Comparison of ENCODE assay signal across 8 cellular contexts in genomic region chr3:71875461-71875947, GRCh38.
DNase-seq lines count a peak whose midpoint lies in the region; ATAC-seq and TF ChIP-seq lines count a peak whose summit lies in the region.

No MANE protein-coding gene starts in this region.

- TF ChIP-seq CTCF in A673 (conservative IDR thresholded peaks at IDR 0.05; ENCODE audit: low read depth, low read length) (peak; percentile 72), WTC11 (IDR thresholded peaks at IDR 0.05) (peak; percentile 72)

- H3K27me3 Mint-ChIP-seq in WTC11 (ENCODE audit: low read depth): no peaks in the 10 kb centered on the region; the same call in 1 of the 2 replicates

- H3K4me3 ChIP-seq in A673 (ENCODE audit: low read depth, low read length, poor library complexity, severe bottlenecking): no peak overlapping the region

- in situ Hi-C loops in T47D (cut with HindIII; ENCODE audit: low pct_unique_long_range_greater_than_20kb, low sequenced_read_pairs): no loop called here

- no peaks in the 10 kb centered on the region for H3K36me3 Mint-ChIP-seq in WTC11

- no peaks in the 10 kb centered on the region for H3K9me3 Mint-ChIP-seq in WTC11

- CTCF ChIA-PET in A673 (lab: Charles Lee): no interaction called here
- CTCF ChIA-PET in WTC11 (lab: Charles Lee): interaction anchor here (0.5 to 3.8 kb wide), 62 partner anchors 9 to 1205 kb away, joined by 3 to 35 read pairs (median 4); no protein-coding TSS in a partner anchor

- H3K27ac Mint-ChIP-seq in WTC11: peak overlapping the region; percentile 96

- no peaks in the 10 kb centered on the region for H3K36me3 ChIP-seq in A673 (ENCODE audit: insufficient read depth, low read length, poor library complexity, severe bottlenecking)

- no peaks in the 10 kb centered on the region for H3K27me3 ChIP-seq in A673 (replicated peaks; ENCODE audit: insufficient read depth, low read depth, low read length, poor library complexity)

- POLR2A ChIA-PET in A673 (lab: Charles Lee; ENCODE audit: low non-redundant PET) (no interaction called here), WTC11 (lab: Charles Lee) (no interaction called here)

- DNase-seq in A673 (ENCODE audit: low spot score) (peak; percentile 70), NCI-H1694 (lab: John Stamatoyannopoulos, UW) (peak; percentile 38), WTC11 (ENCODE audit: low spot score) (peak; percentile 93), T47D (ENCODE audit: low read depth in 1 of 2, low spot score in 1 of 2) (peak; percentile 32 to 78), inferior parietal cortex (ENCODE audit: extremely low spot score) (peak; percentile 83)
- DNase-seq in stimulated activated CD4-positive, alpha-beta T cell treated with anti-CD3 and anti-CD28 coated beads, Interleukin-15, amount 100 ng/mL, for 48 hours (ENCODE audit: low read depth in 2 of 2): peak; percentile 62 to 76

- ATAC-seq in GM18508 (IDR thresholded peaks at IDR 0.05; ENCODE audit: insufficient read depth, unreplicated experiment) (peak; percentile 70), HG02970 (IDR thresholded peaks at IDR 0.05; ENCODE audit: low FRiP score, unreplicated experiment) (peak; percentile 65), WTC11 (peak; percentile 86)

- H3K9me3 ChIP-seq in A673 (ENCODE audit: low read depth, low read length, poor library complexity, severe bottlenecking): no peaks in the 10 kb centered on the region

- no TSS peak for BruUV-seq in A673 (replicated peaks; lab: Mats Ljungman, UMichigan)

- H3K4me1 Mint-ChIP-seq in WTC11: peaks cover 66% of the 10 kb centered on the region

- intact Hi-C loops in A673 (cut with micrococcal nuclease; ENCODE audit: unreplicated experiment): loop anchor here (5.0 to 10.0 kb wide), 3 partner anchors 389 to 1209 kb away; no protein-coding TSS in a partner anchor

- H3K27ac ChIP-seq in A673 (ENCODE audit: low read depth, low read length, poor library complexity, severe bottlenecking): no peak overlapping the region

- no peaks in the 10 kb centered on the region for H3K4me1 ChIP-seq in A673 (ENCODE audit: insufficient read depth, low read length, poor library complexity, severe bottlenecking)

- no peak overlapping the region for H3K4me3 Mint-ChIP-seq in WTC11

TF ChIP-seq in WTC11, 78 proteins besides CTCF, POLR2A, EP300 and RAD21:
- TF ChIP-seq SP1 (CRISPR knock-in tag; conservative IDR thresholded peaks at IDR 0.05): peak; percentile 21; the same call in 1 of the 2 replicates
- TF ChIP-seq FOXK1 (CRISPR knock-in tag; IDR thresholded peaks at IDR 0.05): peak; percentile 59; the same call in 1 of the 2 replicates
- TF ChIP-seq KAT7 (CRISPR knock-in tag; IDR thresholded peaks at IDR 0.05; ENCODE audit: borderline replicate concordance): no peak
- 0 out of 2 replicates have a peak, but pooled peaks have one; percentile 21 for TF ChIP-seq ETV6 (CRISPR knock-in tag; IDR thresholded peaks at IDR 0.05)
- TF ChIP-seq ZNF317 (CRISPR knock-in tag; IDR thresholded peaks at IDR 0.05; ENCODE audit: borderline replicate concordance, low read depth): no peak
- TF ChIP-seq ZNF416 (CRISPR knock-in tag; IDR thresholded peaks at IDR 0.05): no peak
- TF ChIP-seq SOX15 (CRISPR knock-in tag; IDR thresholded peaks at IDR 0.05): no peak
- peak; percentile 35; the same call in 1 of the 2 replicates for TF ChIP-seq TEAD1 (CRISPR knock-in tag; IDR thresholded peaks at IDR 0.05)
- no peak for TF ChIP-seq MYBL2 (CRISPR knock-in tag; IDR thresholded peaks at IDR 0.05)
- no peak for TF ChIP-seq CDX4 (CRISPR knock-in tag; IDR thresholded peaks at IDR 0.05; ENCODE audit: borderline replicate concordance)
- no peak for TF ChIP-seq PRDM15 (CRISPR knock-in tag; IDR thresholded peaks at IDR 0.05)
- TF ChIP-seq HMGXB4 (CRISPR knock-in tag; IDR thresholded peaks at IDR 0.05): 0 out of 2 replicates have a peak, but pooled peaks have one; percentile 45
- TF ChIP-seq NFE2L1 (CRISPR knock-in tag; IDR thresholded peaks at IDR 0.05): no peak
- no peak for TF ChIP-seq ZNF671 (CRISPR knock-in tag; IDR thresholded peaks at IDR 0.05)
- no peak for TF ChIP-seq OVOL2 (CRISPR knock-in tag; IDR thresholded peaks at IDR 0.05; ENCODE audit: borderline replicate concordance)
- no peak for TF ChIP-seq GABPB1 (CRISPR knock-in tag; IDR thresholded peaks at IDR 0.05)
- no peak for TF ChIP-seq ATF1 (CRISPR knock-in tag; IDR thresholded peaks at IDR 0.05)
- TF ChIP-seq SMAD3 (CRISPR knock-in tag; IDR thresholded peaks at IDR 0.05; ENCODE audit: borderline replicate concordance): peak; percentile 50; the same call in 1 of the 2 replicates
- TF ChIP-seq ZNF263 (CRISPR knock-in tag; IDR thresholded peaks at IDR 0.05; ENCODE audit: low read depth): peak; percentile 83; the same call in 1 of the 2 replicates
- no peak for TF ChIP-seq ZNF396 (CRISPR knock-in tag; IDR thresholded peaks at IDR 0.05; ENCODE audit: borderline replicate concordance)
- no peak for TF ChIP-seq SMAD4 (CRISPR knock-in tag; IDR thresholded peaks at IDR 0.05)
- TF ChIP-seq ZNF232 (CRISPR knock-in tag; IDR thresholded peaks at IDR 0.05): 0 out of 2 replicates have a peak, but pooled peaks have one; percentile 30

Comparison
In these comparisons a context has a peak if more than half of its experiments do, and no peak if none do; other contexts are left out.
1. DNase-seq: peak in every context shown above with its lines; median percentile 93 in WTC11; 83 in inferior parietal cortex; 70 in A673; 69 in stimulated activated CD4-positive, alpha-beta T cell treated with anti-CD3 and anti-CD28 coated beads, Interleukin-15, amount 100 ng/mL, for 48 hours; 55 in T47D; 38 in NCI-H1694.